In the genomic region with DNA sequence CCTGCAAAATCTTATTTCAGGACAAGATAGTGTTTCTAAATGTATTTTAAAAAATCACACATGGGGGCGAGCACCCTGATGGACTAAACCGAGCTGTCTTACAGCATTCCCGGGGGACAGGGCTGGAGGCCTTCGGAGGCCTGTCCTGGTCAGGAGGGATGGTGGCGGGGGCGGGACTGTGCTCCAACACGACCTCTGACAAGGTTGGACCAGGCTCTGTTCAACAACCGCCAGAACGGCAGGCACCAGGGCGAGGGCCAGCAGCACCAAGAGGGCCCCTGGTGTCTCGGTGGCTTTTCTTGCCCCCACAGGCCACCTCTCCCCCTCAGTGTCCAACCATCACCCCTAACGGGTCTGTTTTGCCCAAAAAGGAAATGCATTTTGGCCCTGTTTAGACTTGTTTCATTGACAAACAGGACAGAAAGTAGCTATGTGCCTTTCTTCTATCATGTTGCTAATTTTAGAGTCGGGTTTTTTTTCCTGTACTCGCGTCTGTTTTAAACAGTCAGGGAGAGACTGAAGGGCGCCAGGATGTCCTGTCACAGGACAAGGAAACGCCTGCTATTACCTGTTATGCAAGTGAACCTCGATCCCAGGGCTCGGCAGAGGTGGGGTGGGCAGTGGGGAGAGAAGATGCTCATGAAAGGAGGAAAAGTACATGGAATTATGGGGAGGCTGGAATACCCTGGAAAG, we compare ENCODE assay signal across 11 cellular contexts. TPM values are rescaled to one million over a fixed set of nuclear protein-coding genes. Genes with fewer than 3 reads are reported as not detected.
DNase-seq lines count a peak whose midpoint lies in the region; ATAC-seq and TF ChIP-seq lines count a peak whose summit lies in the region.
"Had no signal": no experiment of that assay in that cellular context is flagged by ENCODE, and none has a peak within 500 bp of the region (broad histone marks: within the 10 kb centered on the region; RNA-seq: fewer than 3 reads in every experiment).

No MANE protein-coding gene starts in this region.

- peak; percentile 31 for DNase-seq in BE2C
- no peak for DNase-seq in T-helper 17 cell
- no peak for DNase-seq in ecto neural progenitor cell (ENCODE audit: low spot score)
- DNase-seq in midbrain (lab: John Stamatoyannopoulos, UW): no peak
- DNase-seq in progenitor cell of endocrine pancreas (ENCODE audit: low spot score, unreplicated experiment): no peak
- DNase-seq in hippocampal formation (lab: John Stamatoyannopoulos, UW): no peak
- DNase-seq: endodermal cell had no signal

- peak overlapping the region; percentile 77 to 92 (median 89) for H3K27ac ChIP-seq in gastroesophageal sphincter

- no peaks in the 10 kb centered on the region for H3K9me3 Mint-ChIP-seq in nephron
- H3K9me3 Mint-ChIP-seq in progenitor cell of endocrine pancreas (ENCODE audit: low read depth): no peaks in the 10 kb centered on the region
- H3K9me3 Mint-ChIP-seq: CD14-positive monocyte, endodermal cell, IgD-negative memory B cell had no signal

- H3K27ac Mint-ChIP-seq in T-helper 17 cell (peak overlapping the region; percentile 71), nephron (peak overlapping the region; percentile 85 to 98 (median 88)), progenitor cell of endocrine pancreas (no peak overlapping the region)
- H3K27ac Mint-ChIP-seq: endodermal cell had no signal

- ATAC-seq in T-helper 17 cell (no peak), gastroesophageal sphincter (peak; percentile 69)

- no peak for TF ChIP-seq EP300 in gastroesophageal sphincter (IDR thresholded peaks at IDR 0.05)

- TF ChIP-seq CTCF in BE2C (IDR thresholded peaks at IDR 0.05; ENCODE audit: low read depth, low read length): no peak
- no peak for TF ChIP-seq CTCF in gastroesophageal sphincter (IDR thresholded peaks at IDR 0.05)
- TF ChIP-seq CTCF in nephron (IDR thresholded peaks at IDR 0.05; ENCODE audit: unreplicated experiment in 3 of 3): no peak
- no peak for TF ChIP-seq CTCF in progenitor cell of endocrine pancreas (IDR thresholded peaks at IDR 0.05; ENCODE audit: unreplicated experiment)

- H3K4me3 ChIP-seq in BE2C (ENCODE audit: low read depth, low read length) (no peak overlapping the region), gastroesophageal sphincter (peak overlapping the region in 1 of 2 donors; percentile 30)

- H3K36me3 ChIP-seq in BE2C: peaks cover 4% of the 10 kb centered on the region
- peaks cover 0 to 71% of the 10 kb centered on the region in 2 donors for H3K36me3 ChIP-seq in gastroesophageal sphincter

- 7 to 23% methylated on average over 5 to 10 of the region's 19 CpGs for WGBS in gastroesophageal sphincter (ENCODE audit: low coverage in 1 of 2), 2 donors

- H3K4me1 ChIP-seq in BE2C (no peaks in the 10 kb centered on the region; the same call in 1 of the 2 replicates), gastroesophageal sphincter (peaks cover 0 to 100% (median 48%) of the 10 kb centered on the region in 3 donors)

- no peaks in the 10 kb centered on the region for H3K27me3 ChIP-seq in BE2C
- no peaks in the 10 kb centered on the region for H3K27me3 ChIP-seq in gastroesophageal sphincter

- H3K9me3 ChIP-seq in BE2C (no peaks in the 10 kb centered on the region), T-helper 17 cell (ENCODE audit: control insufficient read depth, low read length, poor library complexity, severe bottlenecking) (no peaks in the 10 kb centered on the region), gastroesophageal sphincter (no peaks in the 10 kb centered on the region)

- no peak overlapping the region for H3K4me3 Mint-ChIP-seq in T-helper 17 cell
- H3K4me3 Mint-ChIP-seq in nephron: peak overlapping the region in 2 of 3 experiments; percentile 35 to 48
- no peak overlapping the region for H3K4me3 Mint-ChIP-seq in progenitor cell of endocrine pancreas (ENCODE audit: low read depth)
- H3K4me3 Mint-ChIP-seq: endodermal cell had no signal

- H3K27me3 Mint-ChIP-seq in T-helper 17 cell (no peaks in the 10 kb centered on the region), nephron (ENCODE audit: low read depth) (no peaks in the 10 kb centered on the region), progenitor cell of endocrine pancreas (no peaks in the 10 kb centered on the region)
- H3K27me3 Mint-ChIP-seq: IgD-negative memory B cell had no signal

- no peak for TF ChIP-seq POLR2A in gastroesophageal sphincter (IDR thresholded peaks at IDR 0.05)

- H3K4me1 Mint-ChIP-seq in T-helper 17 cell (peaks cover 47% of the 10 kb centered on the region), nephron (peaks cover 71% of the 10 kb centered on the region), progenitor cell of endocrine pancreas (ENCODE audit: low read depth) (no peaks in the 10 kb centered on the region)
- H3K4me1 Mint-ChIP-seq: endodermal cell had no signal

- H3K36me3 Mint-ChIP-seq in T-helper 17 cell (ENCODE audit: low read depth): peaks cover 2% of the 10 kb centered on the region
- peaks cover 20% of the 10 kb centered on the region for H3K36me3 Mint-ChIP-seq in nephron (ENCODE audit: low read depth)
- H3K36me3 Mint-ChIP-seq in progenitor cell of endocrine pancreas (ENCODE audit: insufficient read depth): no peaks in the 10 kb centered on the region
- H3K36me3 Mint-ChIP-seq: IgD-negative memory B cell had no signal

RNA-seq across cellular contexts. Expression of a gene that starts 11.7 kb away (rescaled TPM):
- polyA plus RNA-seq in BE2C (2012; ENCODE audit: insufficient read depth, insufficient read length, low read depth): 21.0 TPM
- total RNA-seq in T-helper 17 cell: 10 to 100 TPM; 22.2 to 23.4 TPM
- total RNA-seq in gastroesophageal sphincter: 10 to 100 TPM; 28.6 to 48.2 (median 36.6) TPM
- not detected in 2 replicates for total RNA-seq in progenitor cell of endocrine pancreas
- total RNA-seq: endodermal cell had no signal

RNA-seq across cellular contexts. Expression of a gene that starts 52.0 kb away (rescaled TPM):
- polyA plus RNA-seq in BE2C (2012; ENCODE audit: insufficient read depth, insufficient read length, low read depth): 110 TPM
- 10 to 100 TPM; 36.4 to 39.7 TPM for total RNA-seq in T-helper 17 cell
- 10 to 100 TPM; 10.9 to 33.9 (median 20.8) TPM for total RNA-seq in gastroesophageal sphincter
- total RNA-seq in progenitor cell of endocrine pancreas: 73.4 and 77.2 TPM in 2 replicates

RNA-seq across cellular contexts. Expression of a gene that starts 56.4 kb away (rescaled TPM):
- not detected for polyA plus RNA-seq in BE2C (2012; ENCODE audit: insufficient read depth, insufficient read length, low read depth)
- total RNA-seq in T-helper 17 cell (not detected), gastroesophageal sphincter (under 1 TPM in 1 of 4 donors, not detected in 3; 0.40 TPM), progenitor cell of endocrine pancreas (not detected in 2 replicates)
- total RNA-seq: endodermal cell had no signal
- polyA plus RNA-seq: CD14-positive monocyte, IgD-negative memory B cell had no signal

Comparison
In these comparisons a context has a peak if more than half of its experiments do, and no peak if none do; other contexts are left out.
1. H3K4me3 Mint-ChIP-seq: peak in nephron (2 of 3); none in T-helper 17 cell (single experiment) and progenitor cell of endocrine pancreas (single experiment).
2. RNA of a gene that starts 11.7 kb away (total RNA-seq): 28.6 to 48.2 TPM in gastroesophageal sphincter and 22.2 to 23.4 TPM in T-helper 17 cell; not detected in progenitor cell of endocrine pancreas; every median in the first group is over 10 times any median in the second.